12 cellular contexts compared by ENCODE assay signal in genomic region chr19:4597278-4597974, GRCh38. TPM values are rescaled to one million over a fixed set of nuclear protein-coding genes. Genes with fewer than 3 reads are reported as not detected.
DNase-seq lines count a peak whose midpoint lies in the region; ATAC-seq and TF ChIP-seq lines count a peak whose summit lies in the region.
"Had no signal": no experiment of that assay in that cellular context is flagged by ENCODE, and none has a peak within 500 bp of the region (broad histone marks: within the 10 kb centered on the region; RNA-seq: fewer than 3 reads in every experiment).

No MANE protein-coding gene starts in this region.

- H3K4me3 ChIP-seq in HUES6 (ENCODE audit: low read depth, low read length): peak overlapping the region; percentile 70
- H3K4me3 ChIP-seq in tibial nerve: peak overlapping the region in 1 of 4 donors; percentile 2
- peak overlapping the region in 1 of 4 donors; percentile 18 for H3K4me3 ChIP-seq in gastrocnemius medialis
- H3K4me3 ChIP-seq: MG63 had no signal

- TF ChIP-seq CTCF in tibial nerve (IDR thresholded peaks at IDR 0.05): no peak
- TF ChIP-seq CTCF in gastrocnemius medialis (IDR thresholded peaks at IDR 0.05 in 4 of 5, conservative IDR thresholded peaks at IDR 0.05 in 1 of 5): no peak

- peaks cover 4% of the 10 kb centered on the region for H3K4me1 Mint-ChIP-seq in activated naive CD4-positive, alpha-beta T cell treated with anti-CD3 and anti-CD28 coated beads, Interleukin-2, amount 50 U/mL, for 24 hours
- H3K4me1 Mint-ChIP-seq in naive B cell: peaks cover 15 to 19% (median 18%) of the 10 kb centered on the region in 3 donors

- no peak for TF ChIP-seq EP300 in tibial nerve (IDR thresholded peaks at IDR 0.05)

- H3K4me1 ChIP-seq in HUES6 (ENCODE audit: control insufficient read depth, insufficient read depth, low read length) (no peaks in the 10 kb centered on the region; the same call in 1 of the 2 replicates), tibial nerve (peaks cover 0 to 19% (median 2%) of the 10 kb centered on the region in 4 donors), gastrocnemius medialis (no peaks in the 10 kb centered on the region)
- H3K4me1 ChIP-seq: parathyroid adenoma had no signal

- H3K9me3 ChIP-seq in HUES6 (ENCODE audit: control insufficient read depth, insufficient read depth, low read depth, low read length) (no peaks in the 10 kb centered on the region), tibial nerve (no peaks in the 10 kb centered on the region), gastrocnemius medialis (no peaks in the 10 kb centered on the region)
- H3K9me3 ChIP-seq: MG63 had no signal

- peak; percentile 78 for DNase-seq in DMS 273 (lab: John Stamatoyannopoulos, UW; ENCODE audit: unreplicated experiment)
- DNase-seq in DMS 273 treated with DMSO at 0.1 percent for 48 hours (lab: John Stamatoyannopoulos, UW): no peak
- no peak for DNase-seq in naive B cell
- DNase-seq in tibial nerve (ENCODE audit: low spot score in 2 of 2): no peak
- no peak for DNase-seq in gastrocnemius medialis
- DNase-seq: amniotic stem cell had no signal

- intact Hi-C loops in gastrocnemius medialis (cut with DNase I; ENCODE audit: low total_unique reads): no loop called here

- H3K4me3 Mint-ChIP-seq in activated naive CD4-positive, alpha-beta T cell treated with anti-CD3 and anti-CD28 coated beads, Interleukin-2, amount 50 U/mL, for 24 hours: peak overlapping the region; percentile 41
- H3K4me3 Mint-ChIP-seq in naive B cell: peak overlapping the region in 7 of 8 donors; percentile 66 to 81 (median 66)

- H3K36me3 ChIP-seq in HUES6 (ENCODE audit: control insufficient read depth, insufficient read depth, low read length): no peaks in the 10 kb centered on the region
- H3K36me3 ChIP-seq in tibial nerve: no peaks in the 10 kb centered on the region
- H3K36me3 ChIP-seq in gastrocnemius medialis: no peaks in the 10 kb centered on the region
- H3K36me3 ChIP-seq: MG63 had no signal

- H3K27me3 ChIP-seq in HUES6 (ENCODE audit: control insufficient read depth, insufficient read depth, low read length) (peaks cover 26% of the 10 kb centered on the region), tibial nerve (peaks cover 0 to 86% of the 10 kb centered on the region in 2 donors), gastrocnemius medialis (peaks cover 36 to 48% (median 38%) of the 10 kb centered on the region in 3 donors)
- H3K27me3 ChIP-seq: MG63 had no signal

- H3K27ac Mint-ChIP-seq in activated naive CD4-positive, alpha-beta T cell treated with anti-CD3 and anti-CD28 coated beads, Interleukin-2, amount 50 U/mL, for 24 hours: no peak overlapping the region
- H3K27ac Mint-ChIP-seq in naive B cell: peak overlapping the region in 1 of 6 donors; percentile 2

- in situ Hi-C loops in gastrocnemius medialis (cut with MboI; ENCODE audit: low sequenced_read_pairs in 4 of 4): no loop called here

- H3K36me3 Mint-ChIP-seq in activated naive CD4-positive, alpha-beta T cell treated with anti-CD3 and anti-CD28 coated beads, Interleukin-2, amount 50 U/mL, for 24 hours: no peaks in the 10 kb centered on the region
- H3K36me3 Mint-ChIP-seq in naive B cell: no peaks in the 10 kb centered on the region

- ATAC-seq in naive B cell (ENCODE audit: low read depth in 2 of 2) (peak in 1 of 2 donors; percentile 17), gastrocnemius medialis (no peak), GM19351 (IDR thresholded peaks at IDR 0.05; ENCODE audit: unreplicated experiment) (no peak)

- H3K9ac ChIP-seq in HUES6 (ENCODE audit: low read length): peak overlapping the region; percentile 25
- H3K9ac ChIP-seq: parathyroid adenoma had no signal

- H3K27me3 Mint-ChIP-seq in activated naive CD4-positive, alpha-beta T cell treated with anti-CD3 and anti-CD28 coated beads, Interleukin-2, amount 50 U/mL, for 24 hours: peaks cover 20% of the 10 kb centered on the region
- peaks cover 22 to 51% (median 32%) of the 10 kb centered on the region in 3 donors for H3K27me3 Mint-ChIP-seq in naive B cell

- 11 to 13% methylated on average over 18 to 24 of the region's 27 CpGs for WGBS in tibial nerve, 2 donors

- TF ChIP-seq POLR2A in tibial nerve (IDR thresholded peaks at IDR 0.05) (no peak), gastrocnemius medialis (IDR thresholded peaks at IDR 0.05) (no peak)

- no peaks in the 10 kb centered on the region for H3K9me3 Mint-ChIP-seq in activated naive CD4-positive, alpha-beta T cell treated with anti-CD3 and anti-CD28 coated beads, Interleukin-2, amount 50 U/mL, for 24 hours
- H3K9me3 Mint-ChIP-seq in naive B cell: no peaks in the 10 kb centered on the region

- H3K27ac ChIP-seq in HUES6 (ENCODE audit: low read depth, low read length) (no peak overlapping the region), tibial nerve (no peak overlapping the region), gastrocnemius medialis (no peak overlapping the region)
- H3K27ac ChIP-seq: 22Rv1, parathyroid adenoma had no signal

RNA-seq across cellular contexts. Expression of gene SEMA6B, which starts 37.9 kb away (rescaled TPM):
- polyA plus RNA-seq in naive B cell (ENCODE audit: low read depth in 6 of 6): not detected
- total RNA-seq in tibial nerve (10 to 100 TPM in 2 of 4 donors, 1 to 10 TPM in 2; 1.5 to 18.6 (median 7.4) TPM), gastrocnemius medialis (1 to 10 TPM; 1.4 to 3.3 (median 2.6) TPM)

RNA-seq across cellular contexts. Expression of gene TNFAIP8L1, which starts 41.9 kb away (rescaled TPM):
- 10 to 100 TPM in 1 of 6 donors, 1 to 10 TPM in 5; 4.7 to 14.2 (median 8.0) TPM for polyA plus RNA-seq in naive B cell (ENCODE audit: low read depth in 6 of 6)
- 1 to 10 TPM; 7.3 to 8.8 (median 8.4) TPM for total RNA-seq in tibial nerve
- 1 to 10 TPM; 1.3 to 2.9 (median 1.7) TPM for total RNA-seq in gastrocnemius medialis

RNA-seq across cellular contexts. Expression of gene LRG1, which starts 57.6 kb away (rescaled TPM):
- under 1 TPM in 3 of 6 donors, not detected in 3; 0.12 to 0.58 (median 0.25) TPM for polyA plus RNA-seq in naive B cell (ENCODE audit: low read depth in 6 of 6)
- total RNA-seq in tibial nerve (1 to 10 TPM in 3 of 4 donors, under 1 TPM in 1; 0.66 to 2.5 (median 1.4) TPM), gastrocnemius medialis (1 to 10 TPM in 1 of 4 donors, under 1 TPM in 2, not detected in 1; 0.15 to 2.7 (median 0.98) TPM)
